In genomic region chr13:27657724-27658123, GRCh38 we compare ENCODE assay signal across 21 cellular contexts. TPM values are rescaled to one million over a fixed set of nuclear protein-coding genes. Genes with fewer than 3 reads are reported as not detected.
A peak's percentile ranks its signal among the peaks of the same experiment; 100 is the strongest.
DNase-seq lines count a peak whose midpoint lies in the region; ATAC-seq, FAIRE-seq and TF ChIP-seq lines count a peak whose summit lies in the region.
"Had no signal": no experiment of that assay in that cellular context is flagged by ENCODE, and none has a peak within 500 bp of the region (broad histone marks: within the 10 kb centered on the region; RNA-seq: fewer than 3 reads in every experiment).

No MANE protein-coding gene starts in this region.

- no peaks in the 10 kb centered on the region for H3K9me2 ChIP-seq in PC-9 (ENCODE audit: insufficient read depth)

- peaks cover 16% of the 10 kb centered on the region for H3K4me1 Mint-ChIP-seq in progenitor cell of endocrine pancreas (ENCODE audit: low read depth)
- peaks cover 10% of the 10 kb centered on the region for H3K4me1 Mint-ChIP-seq in CD4-positive, alpha-beta T cell (ENCODE audit: low read depth)

- FAIRE-seq in GM19239 (lab: Jason Lieb, UNC): no peak
- FAIRE-seq: A549, D721Med, G401.6, GM12891 had no signal

- peak overlapping the region; percentile 56 for H3K27ac Mint-ChIP-seq in progenitor cell of endocrine pancreas
- no peak overlapping the region for H3K27ac Mint-ChIP-seq in CD4-positive, alpha-beta T cell
- H3K27ac Mint-ChIP-seq: CD8-positive, alpha-beta T cell; GM23338 had no signal

- peaks cover 33% of the 10 kb centered on the region for H3K4me1 ChIP-seq in PC-9 (replicated peaks; ENCODE audit: insufficient read depth)
- H3K4me1 ChIP-seq: BE2C had no signal

- H4K20me1 ChIP-seq in PC-9 (ENCODE audit: insufficient read depth): no peaks in the 10 kb centered on the region

- H2AFZ ChIP-seq in PC-9: no peak overlapping the region
- H2AFZ ChIP-seq: GM23338 had no signal

- H3K27ac ChIP-seq in PC-9 (peak overlapping the region; percentile 50), SK-N-MC (peak overlapping the region; percentile 44; the same call in 1 of the 2 replicates)
- no peak overlapping the region for H3K27ac ChIP-seq in CD4-positive, alpha-beta T cell (ENCODE audit: low read depth, low read length)
- H3K27ac ChIP-seq: A549, C4-2B, HL-60 had no signal

- H3K79me2 ChIP-seq in PC-9 (ENCODE audit: low read depth): peaks cover 28% of the 10 kb centered on the region

- H3K9me3 ChIP-seq in PC-9 (ENCODE audit: insufficient read depth, low read depth) (no peaks in the 10 kb centered on the region), SK-N-MC (ENCODE audit: low read depth, low read length) (no peaks in the 10 kb centered on the region)
- no peaks in the 10 kb centered on the region for H3K9me3 ChIP-seq in CD4-positive, alpha-beta T cell (ENCODE audit: control insufficient read depth, low read length)
- H3K9me3 ChIP-seq: A549, BE2C had no signal

- no peaks in the 10 kb centered on the region for H3K27me3 ChIP-seq in PC-9 (ENCODE audit: insufficient read depth, low read depth)
- no peaks in the 10 kb centered on the region for H3K27me3 ChIP-seq in CD4-positive, alpha-beta T cell (ENCODE audit: control insufficient read depth, insufficient read depth, low read length)
- H3K27me3 ChIP-seq: BE2C had no signal

- no peak overlapping the region for H3K9ac ChIP-seq in SK-N-MC (ENCODE audit: insufficient read length)

- H3K4me3 Mint-ChIP-seq in progenitor cell of endocrine pancreas (ENCODE audit: low read depth): no peak overlapping the region
- H3K4me3 Mint-ChIP-seq in CD4-positive, alpha-beta T cell: no peak overlapping the region
- H3K4me3 Mint-ChIP-seq: CD8-positive, alpha-beta T cell; GM23338 had no signal

- DNase-seq in PC-9 (no peak), SK-N-MC (ENCODE audit: low read depth, low spot score) (no peak), left lobe of liver (ENCODE audit: low spot score) (peak; percentile 59), progenitor cell of endocrine pancreas (ENCODE audit: low spot score, unreplicated experiment) (no peak), SIG-M5 treated with dmso at 0.1 percent for 504 hours (lab: John Stamatoyannopoulos, UW; ENCODE audit: unreplicated experiment) (no peak), GM19239 (ENCODE audit: insufficient read length, low spot score) (no peak)
- no peak for DNase-seq in CD4-positive, alpha-beta T cell
- DNase-seq: BE2C; CD8-positive, alpha-beta T cell; COR-L47; DMS153; DMS79 treated with DMSO at 0.1 percent for 48 hours; EL; H7 had no signal

- CTCF ChIA-PET in PC-9 (lab: Charles Lee): no interaction called here
- CTCF ChIA-PET in CD4-positive, alpha-beta T cell (lab: Charles Lee): no interaction called here

- peak overlapping the region; percentile 63; the same call in 1 of the 2 replicates for H3K4me2 ChIP-seq in PC-9
- H3K4me2 ChIP-seq: A549, GM23338 had no signal

- ATAC-seq in left lobe of liver: peak; percentile 96
- no peak for ATAC-seq in CD4-positive, alpha-beta T cell (ENCODE audit: poor library complexity)
- ATAC-seq: A549; CD8-positive, alpha-beta T cell; GM23338 had no signal

- H3K4me3 ChIP-seq in PC-9: no peak overlapping the region
- no peak overlapping the region for H3K4me3 ChIP-seq in SK-N-MC
- H3K4me3 ChIP-seq: A549, GM23338 had no signal

- H3F3A ChIP-seq in PC-9 (ENCODE audit: insufficient read depth, low read depth): peaks cover 7% of the 10 kb centered on the region

- BruUV-seq in PC-9 (replicated peaks; lab: Mats Ljungman, UMichigan): no TSS peak

- H3K36me3 ChIP-seq in PC-9 (ENCODE audit: low read depth) (peaks cover 18% of the 10 kb centered on the region; the same call in 1 of the 2 replicates), SK-N-MC (ENCODE audit: insufficient read depth, low read length) (peaks cover 11% of the 10 kb centered on the region)
- H3K36me3 ChIP-seq: BE2C had no signal

- H3K9me3 Mint-ChIP-seq in progenitor cell of endocrine pancreas (ENCODE audit: low read depth): no peaks in the 10 kb centered on the region
- no peaks in the 10 kb centered on the region for H3K9me3 Mint-ChIP-seq in CD4-positive, alpha-beta T cell
- H3K9me3 Mint-ChIP-seq: CD8-positive, alpha-beta T cell; GM23338 had no signal

- no peaks in the 10 kb centered on the region for H3K27me3 Mint-ChIP-seq in progenitor cell of endocrine pancreas
- H3K27me3 Mint-ChIP-seq in CD4-positive, alpha-beta T cell: no peaks in the 10 kb centered on the region

- POLR2A ChIA-PET in PC-9 (lab: Charles Lee; ENCODE audit: unreplicated experiment): no interaction called here
- POLR2A ChIA-PET in CD4-positive, alpha-beta T cell (lab: Charles Lee): no interaction called here

- H3K36me3 Mint-ChIP-seq in progenitor cell of endocrine pancreas (ENCODE audit: insufficient read depth): peaks cover 4% of the 10 kb centered on the region
- H3K36me3 Mint-ChIP-seq in CD4-positive, alpha-beta T cell (ENCODE audit: low read depth): peaks cover 25% of the 10 kb centered on the region

- TF ChIP-seq CTCF in PC-9 (conservative IDR thresholded peaks at IDR 0.05) (no peak), progenitor cell of endocrine pancreas (IDR thresholded peaks at IDR 0.05; ENCODE audit: unreplicated experiment) (no peak)
- no peak for TF ChIP-seq CTCF in CD4-positive, alpha-beta T cell (IDR thresholded peaks at IDR 0.05)

- intact Hi-C loops in PC-9 (cut with micrococcal nuclease; ENCODE audit: unreplicated experiment): loop anchor here (10.0 kb wide), 1 partner anchor 103 kb away; no protein-coding TSS in a partner anchor
- intact Hi-C loops in CD4-positive, alpha-beta T cell (cut with DNase I, micrococcal nuclease): no loop called here

RNA-seq across cellular contexts. Expression of gene POLR1D, which starts 36.0 kb away (rescaled TPM):
- total RNA-seq in PC-9 (2021): 104 and 119 TPM in 2 replicates
- total RNA-seq in left lobe of liver: 36.1 TPM
- 153 TPM in 2 replicates for total RNA-seq in progenitor cell of endocrine pancreas
- total RNA-seq in CD4-positive, alpha-beta T cell: 100 to 1,000 TPM; 197 to 200 TPM

RNA-seq across cellular contexts. Expression of gene LNX2, which starts 37.4 kb away (rescaled TPM):
- 7.0 and 7.1 TPM in 2 replicates for total RNA-seq in PC-9 (2021)
- 10.1 TPM for total RNA-seq in left lobe of liver
- 32.7 and 33.7 TPM in 2 replicates for total RNA-seq in progenitor cell of endocrine pancreas
- total RNA-seq in CD4-positive, alpha-beta T cell: 1 to 10 TPM; 3.5 to 3.9 TPM
